In genomic region chr18:22082408-22082807, GRCh38 we compare ENCODE assay signal across 25 cellular contexts.
"Had no signal": no experiment of that assay in that cellular context is flagged by ENCODE, and none has a peak within 500 bp of the region (broad histone marks: within the 10 kb centered on the region; RNA-seq: fewer than 3 reads in every experiment).

No MANE protein-coding gene starts in this region.

- H3K4me1 Mint-ChIP-seq: activated naive CD4-positive, alpha-beta T cell treated with anti-CD3 and anti-CD28 coated beads, Interleukin-2, amount 10 ng/mL, durations not matched to agents 7 days and 5 days; activated naive CD8-positive, alpha-beta T cell treated with anti-CD3 and anti-CD28 coated beads for 36 hours had no signal

- H3K36me3 ChIP-seq: brain microvascular endothelial cell, Peyer's patch had no signal

- H3K9me3 ChIP-seq: Peyer's patch had no signal

- H3K27ac ChIP-seq: brain microvascular endothelial cell, Peyer's patch, RWPE1 had no signal

- H3K27ac Mint-ChIP-seq: activated CD8-positive, alpha-beta T cell treated with anti-CD3 and anti-CD28 coated beads for 36 hours; activated naive CD8-positive, alpha-beta T cell treated with anti-CD3 and anti-CD28 coated beads for 36 hours; activated T-cell treated with anti-CD3 and anti-CD28 coated beads, Interleukin-2, amount 50 U/mL, for 72 hours; activated T-helper 2 cell treated with anti-CD3 and anti-CD28 coated beads, Interferon-gamma antibody, Interleukin-2, Interleukin-4, amounts not matched to agents 10 μg/mL and 5 μg/mL and 100 μg/mL, durations not matched to agents 14 hours and 24 hours and 36 hours; T-helper 1 cell treated with Interleukin-12 subunit alpha and Interleukin-12 subunit beta and Interleukin-4 antibody, amounts not matched to agents 30 μg/mL and 1 μg/mL, for 36 hours had no signal

- H3K27me3 Mint-ChIP-seq: activated naive CD4-positive, alpha-beta T cell treated with anti-CD3 and anti-CD28 coated beads, Interleukin-2, amount 10 ng/mL, durations not matched to agents 7 days and 5 days had no signal

- H3K36me3 Mint-ChIP-seq: activated naive CD4-positive, alpha-beta T cell treated with anti-CD3 and anti-CD28 coated beads, Interleukin-2, amount 10 ng/mL, durations not matched to agents 7 days and 5 days; activated naive CD8-positive, alpha-beta T cell treated with anti-CD3 and anti-CD28 coated beads for 36 hours had no signal

- DNase-seq: activated CD4-positive, alpha-beta T cell treated with anti-CD3 and anti-CD28 coated beads for 4 hours; activated CD8-positive, alpha-beta memory T cell treated with anti-CD3 and anti-CD28 coated beads, Interleukin-2, amount 50 U/mL, for 4 hours; activated CD8-positive, alpha-beta T cell treated with anti-CD3 and anti-CD28 coated beads for 36 hours; activated gamma-delta T cell treated with Interleukin-2 at 50 U/mL for 16 hours; activated naive CD4-positive, alpha-beta T cell treated with anti-CD3 and anti-CD28 coated beads, Interleukin-2, amount 10 ng/mL, durations not matched to agents 7 days and 5 days; activated naive CD8-positive, alpha-beta T cell treated with anti-CD3 and anti-CD28 coated beads for 36 hours; activated T-cell treated with anti-CD3 and anti-CD28 coated beads, Interleukin-2, amount 50 U/mL, for 72 hours; brain microvascular endothelial cell; caudate nucleus; Karpas-422; MM.1S; NCI-H1105; NCI-H1436 treated with DMSO at 0.1 percent for 48 hours; NCI-H187; NCI-H2081; NCI-H510A treated with DMSO at 0.1 percent for 48 hours; NCI-H69; NK-92 treated with Interleukin-12 subunit alpha and Interleukin-12 subunit beta, amount 100 ng/mL, for 24 hours; OCI-M1; Peyer's patch; SHP77 treated with DMSO at 0.1 percent for 48 hours had no signal

- H3K27me3 ChIP-seq: brain microvascular endothelial cell, Peyer's patch had no signal

- H3K4me3 Mint-ChIP-seq: activated CD8-positive, alpha-beta T cell treated with anti-CD3 and anti-CD28 coated beads for 36 hours; activated naive CD4-positive, alpha-beta T cell treated with anti-CD3 and anti-CD28 coated beads, Interleukin-2, amount 10 ng/mL, durations not matched to agents 7 days and 5 days; activated naive CD8-positive, alpha-beta T cell treated with anti-CD3 and anti-CD28 coated beads for 36 hours; activated T-cell treated with anti-CD3 and anti-CD28 coated beads, Interleukin-2, amount 50 U/mL, for 72 hours; T-helper 1 cell treated with Interleukin-12 subunit alpha and Interleukin-12 subunit beta and Interleukin-4 antibody, amounts not matched to agents 30 μg/mL and 1 μg/mL, for 36 hours had no signal

- H3K9me3 Mint-ChIP-seq: activated CD8-positive, alpha-beta T cell treated with anti-CD3 and anti-CD28 coated beads for 36 hours; activated naive CD4-positive, alpha-beta T cell treated with anti-CD3 and anti-CD28 coated beads, Interleukin-2, amount 10 ng/mL, durations not matched to agents 7 days and 5 days; activated naive CD8-positive, alpha-beta T cell treated with anti-CD3 and anti-CD28 coated beads for 36 hours; activated T-cell treated with anti-CD3 and anti-CD28 coated beads, Interleukin-2, amount 50 U/mL, for 72 hours had no signal

- ATAC-seq: activated CD4-positive, CD25-positive, alpha-beta regulatory T cell treated with anti-CD3 and anti-CD28 coated beads, Interleukin-2, amount 50 U/mL, for 24 hours; activated CD8-positive, alpha-beta T cell treated with anti-CD3 and anti-CD28 coated beads for 36 hours; activated T-cell treated with anti-CD3 and anti-CD28 coated beads, Interleukin-2, amount 50 U/mL, for 72 hours had no signal

- H3K4me3 ChIP-seq: Peyer's patch had no signal
